Comparison of ENCODE assay signal across 7 cellular contexts in genomic region chr15:75346796-75347221, GRCh38. TPM values are rescaled to one million over a fixed set of nuclear protein-coding genes. Genes with fewer than 3 reads are reported as not detected.
DNase-seq lines count a peak whose midpoint lies in the region; ATAC-seq and TF ChIP-seq lines count a peak whose summit lies in the region.

Gene NEIL1, plus strand, starts transcription at chr15:75347039. Its CDS starts 1,867 bp downstream, at chr15:75348906.

- no peaks in the 10 kb centered on the region for H3K27me3 ChIP-seq in right atrium auricular region

- H3K36me3 ChIP-seq in right atrium auricular region = no peaks in the 10 kb centered on the region

- H3K27me3 Mint-ChIP-seq in HFFc6 (ENCODE audit: insufficient read depth) = peaks cover 16% of the 10 kb centered on the region
- H3K27me3 Mint-ChIP-seq in activated T-helper 1 cell treated with anti-CD3 and anti-CD28 coated beads, Interleukin-12 subunit alpha, Interleukin-12 subunit beta, Interleukin-2, Interleukin-4 antibody, amounts not matched to agents 30 ng/mL and 10 ng/mL and 1 ng/mL, durations not matched to agents 14 hours and 24 hours and 36 hours (ENCODE audit: insufficient read depth) = peaks cover 21% of the 10 kb centered on the region

- H3K4me1 ChIP-seq in right atrium auricular region = peaks cover 0 to 16% of the 10 kb centered on the region in 2 donors

- no peak for ATAC-seq in HG02885 (IDR thresholded peaks at IDR 0.05; ENCODE audit: poor library complexity, unreplicated experiment)

- peak within 1 kb of the TSS; percentile 63 to 78 for H3K27ac ChIP-seq in right atrium auricular region

- intact Hi-C loops in activated T-helper 1 cell treated with anti-CD3 and anti-CD28 coated beads, Interleukin-12 subunit alpha, Interleukin-12 subunit beta, Interleukin-2, Interleukin-4 antibody, amounts not matched to agents 30 ng/mL and 10 ng/mL and 1 ng/mL, durations not matched to agents 14 hours and 24 hours and 36 hours (cut with micrococcal nuclease) = loop anchor here (2.0 kb wide), 1 partner anchor 22 kb away; the partner anchor contains the start of gene MAN2C1

- no peak for DNase-seq in HFFc6
- no peak for DNase-seq in activated T-helper 1 cell treated with anti-CD3 and anti-CD28 coated beads, Interleukin-12 subunit alpha, Interleukin-12 subunit beta, Interleukin-2, Interleukin-4 antibody, amounts not matched to agents 30 ng/mL and 10 ng/mL and 1 ng/mL, durations not matched to agents 14 hours and 24 hours and 36 hours (ENCODE audit: low spot score)
- no peak for DNase-seq in right atrium auricular region (ENCODE audit: low spot score)
- DNase-seq in retinal pigment epithelial cell (ENCODE audit: low read depth) = no peak
- no peak for DNase-seq in NCI-H226
- DNase-seq in NCI-H1694 (lab: John Stamatoyannopoulos, UW) = no peak

- no peaks in the 10 kb centered on the region for H3K36me3 Mint-ChIP-seq in HFFc6 (ENCODE audit: low read depth)
- peaks cover 19% of the 10 kb centered on the region for H3K36me3 Mint-ChIP-seq in activated T-helper 1 cell treated with anti-CD3 and anti-CD28 coated beads, Interleukin-12 subunit alpha, Interleukin-12 subunit beta, Interleukin-2, Interleukin-4 antibody, amounts not matched to agents 30 ng/mL and 10 ng/mL and 1 ng/mL, durations not matched to agents 14 hours and 24 hours and 36 hours (ENCODE audit: low read depth)

- no peaks in the 10 kb centered on the region for H3K4me1 Mint-ChIP-seq in HFFc6 (ENCODE audit: low read depth)
- H3K4me1 Mint-ChIP-seq in activated T-helper 1 cell treated with anti-CD3 and anti-CD28 coated beads, Interleukin-12 subunit alpha, Interleukin-12 subunit beta, Interleukin-2, Interleukin-4 antibody, amounts not matched to agents 30 ng/mL and 10 ng/mL and 1 ng/mL, durations not matched to agents 14 hours and 24 hours and 36 hours (ENCODE audit: low read depth) = peaks cover 26% of the 10 kb centered on the region

- H3K4me3 ChIP-seq in right atrium auricular region = peak within 1 kb of the TSS; percentile 65 to 83
- H3K4me3 ChIP-seq in retinal pigment epithelial cell (ENCODE audit: low read length) = peak within 1 kb of the TSS; percentile 77

- no peak within 1 kb of the TSS for H3K27ac Mint-ChIP-seq in HFFc6
- H3K27ac Mint-ChIP-seq in activated T-helper 1 cell treated with anti-CD3 and anti-CD28 coated beads, Interleukin-12 subunit alpha, Interleukin-12 subunit beta, Interleukin-2, Interleukin-4 antibody, amounts not matched to agents 30 ng/mL and 10 ng/mL and 1 ng/mL, durations not matched to agents 14 hours and 24 hours and 36 hours = peak within 1 kb of the TSS; percentile 24

- TF ChIP-seq CTCF in HFFc6 (IDR thresholded peaks at IDR 0.05) (no peak), right atrium auricular region (IDR thresholded peaks at IDR 0.05) (no peak), retinal pigment epithelial cell (conservative IDR thresholded peaks at IDR 0.05; ENCODE audit: low read depth, low read length) (no peak)

- no peaks in the 10 kb centered on the region for H3K9me3 Mint-ChIP-seq in HFFc6
- H3K9me3 Mint-ChIP-seq in activated T-helper 1 cell treated with anti-CD3 and anti-CD28 coated beads, Interleukin-12 subunit alpha, Interleukin-12 subunit beta, Interleukin-2, Interleukin-4 antibody, amounts not matched to agents 30 ng/mL and 10 ng/mL and 1 ng/mL, durations not matched to agents 14 hours and 24 hours and 36 hours = peaks cover 19% of the 10 kb centered on the region

- H3K9me3 ChIP-seq in right atrium auricular region = no peaks in the 10 kb centered on the region

- H3K4me3 Mint-ChIP-seq in HFFc6 = peak within 1 kb of the TSS; percentile 79
- H3K4me3 Mint-ChIP-seq in activated T-helper 1 cell treated with anti-CD3 and anti-CD28 coated beads, Interleukin-12 subunit alpha, Interleukin-12 subunit beta, Interleukin-2, Interleukin-4 antibody, amounts not matched to agents 30 ng/mL and 10 ng/mL and 1 ng/mL, durations not matched to agents 14 hours and 24 hours and 36 hours = peak within 1 kb of the TSS; percentile 75

RNA-seq across cellular contexts. Expression of gene NEIL1, which starts in this region (rescaled TPM):
- 1 to 10 TPM in 4 of 6 experiments, under 1 TPM in 2; 0.83 to 3.6 (median 2.4) TPM for total RNA-seq in HFFc6 (2021; fragmentation: NEBNext Ultra II Directional; extraction: Animal tissue kit (Norgen Biotek cat#: 25700))
- total RNA-seq in activated T-helper 1 cell treated with anti-CD3 and anti-CD28 coated beads, Interleukin-12 subunit alpha, Interleukin-12 subunit beta, Interleukin-2, Interleukin-4 antibody, amounts not matched to agents 30 ng/mL and 10 ng/mL and 1 ng/mL, durations not matched to agents 14 hours and 24 hours and 36 hours = 4.7 and 5.3 TPM in 2 replicates
- total RNA-seq in right atrium auricular region = 10 to 100 TPM in 1 of 2 donors, 1 to 10 TPM in 1; 6.0 to 11.7 TPM
